In genomic region chr16:20904507-20905079, GRCh38 we compare ENCODE assay signal across 8 cellular contexts. TPM values are rescaled to one million over a fixed set of nuclear protein-coding genes. Genes with fewer than 3 reads are reported as not detected.
A peak's percentile ranks its signal among the peaks of the same experiment; 100 is the strongest.
DNase-seq lines count a peak whose midpoint lies in the region; ATAC-seq, FAIRE-seq and TF ChIP-seq lines count a peak whose summit lies in the region.

No MANE protein-coding gene starts in this region.

- H2AFZ ChIP-seq in K562 (ENCODE audit: low read depth, low read length): no peak overlapping the region

- peak overlapping the region; percentile 29; the same call in 1 of the 2 replicates for H3K4me2 ChIP-seq in K562 (ENCODE audit: insufficient read depth, low read length)

- ATAC-seq in K562: no peak
- no peak for ATAC-seq in GM19035 (IDR thresholded peaks at IDR 0.05; ENCODE audit: unreplicated experiment)

- peak; percentile 20 for DNase-seq in GM12891 (ENCODE audit: insufficient read length, low spot score)
- peak; percentile 42 for DNase-seq in NCI-H2196 treated with DMSO at 0.1 percent for 48 hours (lab: John Stamatoyannopoulos, UW; ENCODE audit: unreplicated experiment)
- no peak for DNase-seq in K562 (ENCODE audit: extremely low read depth in 1 of 4, low spot score in 3 of 4)
- no peak for DNase-seq in GOT3 (lab: John Stamatoyannopoulos, UW)
- DNase-seq in activated CD4-positive, CD25-positive, alpha-beta regulatory T cell treated with anti-CD3 and anti-CD28 coated beads, Interleukin-2, amount 50 U/mL, for 72 hours: no peak
- DNase-seq in NCI-H446 treated with DMSO at 0.1 percent for 48 hours (lab: John Stamatoyannopoulos, UW): no peak

- H3K36me3 ChIP-seq in K562 (ENCODE audit: control insufficient read depth, insufficient read depth, low read length) (peaks cover 3% of the 10 kb centered on the region; the same call in 1 of the 3 replicates), mucosa of rectum (ENCODE audit: control insufficient read depth in 2 of 2, insufficient read depth in 2 of 2, low read length in 2 of 2) (no peaks in the 10 kb centered on the region)

- no peaks in the 10 kb centered on the region for H3K9me3 ChIP-seq in K562 (replicated peaks; ENCODE audit: control insufficient read depth, insufficient read depth, low read depth, low read length)
- H3K9me3 ChIP-seq in mucosa of rectum (ENCODE audit: control insufficient read depth in 2 of 2, low read length in 2 of 2): no peaks in the 10 kb centered on the region

- H4K20me1 ChIP-seq in K562 (replicated peaks; ENCODE audit: control insufficient read depth, insufficient read depth, low read length): no peaks in the 10 kb centered on the region

- in situ Hi-C loops in K562 (cut with MboI): no loop called here

- BruUV-seq in K562 (replicated peaks; lab: Mats Ljungman, UMichigan): no TSS peak

- 13% methylated on average over 3 of the region's 3 CpGs for WGBS in K562 (ENCODE audit: insufficient coverage, low coverage, missing lambda C conversion rate)

- H3K9me1 ChIP-seq in K562 (ENCODE audit: control insufficient read depth, insufficient read depth, low read length): no peaks in the 10 kb centered on the region

- no peak overlapping the region for H3K4me3 ChIP-seq in K562
- no peak overlapping the region for H3K4me3 ChIP-seq in mucosa of rectum (ENCODE audit: low read length in 2 of 2)

- H3K4me1 ChIP-seq in K562 (replicated peaks in 1 of 2; ENCODE audit: control insufficient read depth in 2 of 2, insufficient read depth in 2 of 2, low read length in 2 of 2) (peaks cover 28 to 32% of the 10 kb centered on the region in 2 experiments), mucosa of rectum (ENCODE audit: control insufficient read depth in 2 of 2, insufficient read depth in 2 of 2, low read length in 2 of 2) (peaks cover 13 to 29% of the 10 kb centered on the region in 2 donors)

- POLR2A ChIA-PET in K562 (lab: Yijun Ruan, JAX): interaction anchor here (1.2 to 1.7 kb wide), 2 partner anchors 15 to 18 kb away, joined by 4 to 5 read pairs; no protein-coding TSS in a partner anchor

- CTCF ChIA-PET in K562 (lab: Yijun Ruan, JAX; ENCODE audit: low intra/inter-chr PET ratio): no interaction called here

- H3K27ac ChIP-seq in K562 (ENCODE audit: extremely low read depth, low read depth, low read length) (peak overlapping the region; percentile 19; the same call in 1 of the 3 replicates), mucosa of rectum (ENCODE audit: low read depth in 2 of 2, low read length in 2 of 2) (peak overlapping the region; percentile 20 to 21)

- peak overlapping the region in 1 of 2 experiments; percentile 20; a peak in 2 of 4 replicates for H3K9ac ChIP-seq in K562 (ENCODE audit: insufficient read depth in 1 of 2, low read depth in 2 of 2, low read length in 2 of 2)
- no peak overlapping the region for H3K9ac ChIP-seq in mucosa of rectum (ENCODE audit: low read depth in 1 of 2, low read length in 2 of 2)

- no peaks in the 10 kb centered on the region for H3K27me3 ChIP-seq in K562 (ENCODE audit: control insufficient read depth in 2 of 2, insufficient read depth in 2 of 2, low read length in 2 of 2)
- no peaks in the 10 kb centered on the region for H3K27me3 ChIP-seq in mucosa of rectum (ENCODE audit: control insufficient read depth in 2 of 2, insufficient read depth in 2 of 2, low read length in 2 of 2)

- no peak; a peak in 1 of 6 replicates for TF ChIP-seq CTCF in K562 (IDR thresholded peaks at IDR 0.05 in 2 of 3, conservative IDR thresholded peaks at IDR 0.05 in 1 of 3; ENCODE audit: insufficient read depth in 2 of 3, low read depth in 1 of 3, low read length in 3 of 3)

- intact Hi-C loops in K562 (cut with micrococcal nuclease): loop anchor here (5.0 kb wide), 2 partner anchors 43 to 52 kb away; no protein-coding TSS in a partner anchor

- TF ChIP-seq POLR2A in GM12891 (IDR thresholded peaks at IDR 0.05; ENCODE audit: low read depth, low read length): no peak
- TF ChIP-seq POLR2A in K562 (conservative IDR thresholded peaks at IDR 0.05): no peak

- TF ChIP-seq EP300 in K562 (IDR thresholded peaks at IDR 0.05; ENCODE audit: low read length): peak; percentile 5; the same call in 1 of the 2 replicates

- FAIRE-seq in GM12891 (lab: Jason Lieb, UNC): peak; percentile 47
- peak; percentile 26 for FAIRE-seq in K562 (lab: Jason Lieb, UNC)

- no peak; a peak in 1 of 4 replicates for TF ChIP-seq RAD21 in K562 (CRISPR knock-in tag; conservative IDR thresholded peaks at IDR 0.05 in 1 of 2, IDR thresholded peaks at IDR 0.05 in 1 of 2)

- H3K79me2 ChIP-seq in K562 (ENCODE audit: control insufficient read depth, insufficient read depth, low read length): peaks cover 26% of the 10 kb centered on the region

TF ChIP-seq in GM12891, 5 proteins besides CTCF, POLR2A, EP300 and RAD21:
- TF ChIP-seq POLR2AphosphoS5 (IDR thresholded peaks at IDR 0.05; ENCODE audit: low read depth, low read length) (no peak), SPI1 (IDR thresholded peaks at IDR 0.05; ENCODE audit: low read depth, low read length) (peak; percentile 95), TAF1 (IDR thresholded peaks at IDR 0.05; ENCODE audit: low read depth, low read length) (no peak)

TF ChIP-seq in K562, 482 proteins besides CTCF, POLR2A, EP300 and RAD21 (continues in another document):
- TF ChIP-seq RCOR1 (IDR thresholded peaks at IDR 0.05; ENCODE audit: borderline replicate concordance in 1 of 2, low read depth in 2 of 2, low read length in 2 of 2): 0 out of 4 replicates have a peak, but pooled peaks of 1 of the 2 experiments have one; percentile 11
- 0 out of 6 replicates have a peak, but pooled peaks of 1 of the 3 experiments have one; percentile 34 for TF ChIP-seq ZBTB11 (CRISPR knock-in tag; IDR thresholded peaks at IDR 0.05)
- no peak for TF ChIP-seq TAF15 (IDR thresholded peaks at IDR 0.05; ENCODE audit: low read depth, low read length)
- TF ChIP-seq SMARCC2 (IDR thresholded peaks at IDR 0.05; ENCODE audit: low read depth): peak; percentile 43; the same call in 1 of the 2 replicates

RNA-seq across cellular contexts. Expression of gene LYRM1, which starts 4.0 kb away (rescaled TPM):
- polyA plus RNA-seq in GM12891 (2012; ENCODE audit: low read depth, missing spikeins): 32.4 TPM
- 5.6 and 11.9 TPM in 2 replicates for total RNA-seq in K562 (2011; cell fraction: chromatin; rRNA removed; ENCODE audit: low replicate concordance)
- total RNA-seq in K562 (2011; cell fraction: nucleolus; rRNA removed): 3.3 and 3.7 TPM in 2 replicates
- total RNA-seq in K562 (2011; cell fraction: nucleoplasm; rRNA removed): 8.4 and 14.1 TPM in 2 replicates
- total RNA-seq in K562 (2014; rRNA removed) (22.0 and 32.7 TPM in 2 replicates), K562 (2014; rRNA removed; fragmentation: Illumina TruSeq; extraction: Trizol) (26.2 and 28.2 TPM in 2 replicates), K562 (2015; rRNA removed; fragmentation: Illumina TruSeq; extraction: Trizol) (26.0 and 26.5 TPM in 2 replicates), K562 (2021) (17.5 and 18.9 TPM in 2 replicates)
- polyA plus RNA-seq in K562 (2011; rRNA removed) (26.9 and 32.7 TPM in 2 replicates), K562 (2014; fragmentation: Illumina TruSeq; extraction: Trizol) (36.9 and 40.2 TPM in 2 replicates), K562 (2014; fragmentation: Nextera tagmentation; extraction: Ambion mirVana) (10 to 100 TPM; 40.0 to 44.1 TPM), K562 (2014; rRNA removed) (26.3 and 27.3 TPM in 2 replicates)
- polyA plus RNA-seq in K562 (2011; cell fraction: cytosol; rRNA removed): 9.0 and 16.7 TPM in 2 replicates
- polyA plus RNA-seq in K562 (2011; cell fraction: nucleus; rRNA removed): 7.8 and 12.3 TPM in 2 replicates
- polyA plus RNA-seq in K562 (2012): 24.3 and 54.4 TPM in 2 replicates
- 18.1 and 18.9 TPM in 2 replicates for polyA minus RNA-seq in K562 (2011; rRNA and poly(A)+ RNA removed)
- polyA minus RNA-seq in K562 (2011; cell fraction: cytosol; rRNA and poly(A)+ RNA removed): 5.5 and 9.6 TPM in 2 replicates
- polyA minus RNA-seq in K562 (2011; cell fraction: nucleus; rRNA and poly(A)+ RNA removed): 2.6 and 5.8 TPM in 2 replicates

RNA-seq across cellular contexts. Expression of gene DCUN1D3, which starts 4.4 kb away (rescaled TPM):
- 1.9 TPM for polyA plus RNA-seq in GM12891 (2012; ENCODE audit: low read depth, missing spikeins)
- total RNA-seq in K562 (2011; cell fraction: chromatin; rRNA removed; ENCODE audit: low replicate concordance): 8.4 and 10.3 TPM in 2 replicates
- 4.1 and 4.8 TPM in 2 replicates for total RNA-seq in K562 (2011; cell fraction: nucleolus; rRNA removed)
- total RNA-seq in K562 (2011; cell fraction: nucleoplasm; rRNA removed): 9.6 and 13.8 TPM in 2 replicates
- 2.2 TPM in 2 replicates for total RNA-seq in K562 (2014; rRNA removed)
- total RNA-seq in K562 (2014; rRNA removed; fragmentation: Illumina TruSeq; extraction: Trizol): 2.2 and 3.2 TPM in 2 replicates
- total RNA-seq in K562 (2015; rRNA removed; fragmentation: Illumina TruSeq; extraction: Trizol): 2.9 and 3.5 TPM in 2 replicates
- 3.8 and 4.7 TPM in 2 replicates for total RNA-seq in K562 (2021)
- polyA plus RNA-seq in K562 (2011; rRNA removed): 2.6 and 3.1 TPM in 2 replicates
- 1.3 and 1.8 TPM in 2 replicates for polyA plus RNA-seq in K562 (2011; cell fraction: cytosol; rRNA removed)
- 5.6 and 5.7 TPM in 2 replicates for polyA plus RNA-seq in K562 (2011; cell fraction: nucleus; rRNA removed)
- 1.8 and 2.8 TPM in 2 replicates for polyA plus RNA-seq in K562 (2012)
- polyA plus RNA-seq in K562 (2014; fragmentation: Illumina TruSeq; extraction: Trizol): 1.4 and 1.6 TPM in 2 replicates
- polyA plus RNA-seq in K562 (2014; fragmentation: Nextera tagmentation; extraction: Ambion mirVana): 1 to 10 TPM; 1.0 to 1.9 TPM
- polyA plus RNA-seq in K562 (2014; rRNA removed): 1.8 and 2.4 TPM in 2 replicates
- polyA minus RNA-seq in K562 (2011; rRNA and poly(A)+ RNA removed): 5.3 and 6.9 TPM in 2 replicates
- polyA minus RNA-seq in K562 (2011; cell fraction: cytosol; rRNA and poly(A)+ RNA removed): 2.7 and 3.2 TPM in 2 replicates
- 3.9 and 6.3 TPM in 2 replicates for polyA minus RNA-seq in K562 (2011; cell fraction: nucleus; rRNA and poly(A)+ RNA removed)

Comparison
In these comparisons a context has a peak if more than half of its experiments do, and no peak if none do; other contexts are left out.
1. DNase-seq: peak in GM12891 (single experiment) and NCI-H2196 treated with DMSO at 0.1 percent for 48 hours (single experiment); none in K562 (0 of 4), GOT3 (single experiment), activated CD4-positive, CD25-positive, alpha-beta regulatory T cell treated with anti-CD3 and anti-CD28 coated beads, Interleukin-2, amount 50 U/mL, for 72 hours (single experiment) and NCI-H446 treated with DMSO at 0.1 percent for 48 hours (single experiment).